8 cellular contexts compared by ENCODE assay signal in the genomic region with DNA sequence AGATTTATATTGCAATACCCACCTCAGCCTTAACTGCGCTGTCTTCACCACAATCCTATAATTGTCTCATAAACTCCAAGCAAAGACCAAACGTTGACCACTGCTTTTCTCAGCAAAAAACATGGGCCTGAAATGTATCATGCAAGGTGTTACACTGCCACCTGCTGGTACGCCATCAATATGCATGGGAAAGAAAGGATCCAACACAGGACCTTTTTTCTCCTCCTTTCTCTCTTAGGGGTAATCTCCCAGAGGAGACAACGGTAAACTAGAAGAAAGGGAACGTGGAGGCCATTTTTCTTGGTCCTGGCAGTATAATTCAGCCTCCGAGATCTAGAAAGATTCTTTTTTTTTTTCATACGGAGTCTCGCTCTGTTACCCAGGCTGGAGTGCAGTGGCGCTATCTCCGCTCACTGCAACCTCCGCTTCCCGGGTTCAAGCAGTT.
DNase-seq lines count a peak whose midpoint lies in the region; FAIRE-seq and TF ChIP-seq lines count a peak whose summit lies in the region.

No MANE protein-coding gene starts in this region.

- TF ChIP-seq RAD21 in SK-N-SH (IDR thresholded peaks at IDR 0.05; ENCODE audit: low read length) = peak; percentile 89

- H3K9me3 Mint-ChIP-seq in H9 = no peaks in the 10 kb centered on the region
- no peaks in the 10 kb centered on the region for H3K9me3 Mint-ChIP-seq in glutamatergic neuron (ENCODE audit: unreplicated experiment)

- H4K20me1 ChIP-seq in H9 (ENCODE audit: control insufficient read depth, insufficient read depth, insufficient read length) = no peaks in the 10 kb centered on the region
- H4K20me1 ChIP-seq in SK-N-SH (ENCODE audit: insufficient read depth) = no peaks in the 10 kb centered on the region

- H3K27me3 ChIP-seq in H9 (ENCODE audit: insufficient read depth, low read length) (no peaks in the 10 kb centered on the region), SK-N-SH (ENCODE audit: insufficient read depth) (peaks cover 42% of the 10 kb centered on the region; the same call in 1 of the 2 replicates)

- no peak overlapping the region for H2BK15ac ChIP-seq in H9 (ENCODE audit: low read depth, low read length)

- no peak overlapping the region for H2BK12ac ChIP-seq in H9 (ENCODE audit: insufficient read length, low read depth, low read length)

- no peaks in the 10 kb centered on the region for H3K9me2 ChIP-seq in SK-N-SH

- H4K91ac ChIP-seq in H9 (ENCODE audit: insufficient read length, low read depth, low read length) = no peak overlapping the region

- H3K4ac ChIP-seq in H9 (ENCODE audit: low read depth, low read length) = no peak overlapping the region

- H2BK20ac ChIP-seq in H9 (ENCODE audit: low read depth, low read length, poor library complexity, severe bottlenecking) = no peak overlapping the region

- no peak overlapping the region for H3T11ph ChIP-seq in H9 (ENCODE audit: low read length)

- TF ChIP-seq CTCF in H9 (conservative IDR thresholded peaks at IDR 0.05) = peak; percentile 98
- TF ChIP-seq CTCF in NB4 (IDR thresholded peaks at IDR 0.05; ENCODE audit: low read depth, low read length) = peak; percentile 83
- peak; percentile 96 for TF ChIP-seq CTCF in SK-N-SH (IDR thresholded peaks at IDR 0.05)
- TF ChIP-seq CTCF in glutamatergic neuron (IDR thresholded peaks at IDR 0.05; ENCODE audit: partially characterized antibody, unreplicated experiment) = peak; percentile 96

- H3K36me3 Mint-ChIP-seq in H9 (ENCODE audit: insufficient read depth in 1 of 3, low read depth in 3 of 3) (no peaks in the 10 kb centered on the region), glutamatergic neuron (ENCODE audit: unreplicated experiment) (no peaks in the 10 kb centered on the region)

- no peak overlapping the region for H4K8ac ChIP-seq in H9 (replicated peaks; ENCODE audit: insufficient read length, low read depth, low read length)

- H3K27me3 Mint-ChIP-seq in H9 (ENCODE audit: low read depth) (no peaks in the 10 kb centered on the region), glutamatergic neuron (ENCODE audit: unreplicated experiment) (no peaks in the 10 kb centered on the region)

- H3K9ac ChIP-seq in H9 (ENCODE audit: extremely low read depth, insufficient read length, low read length) (no peak overlapping the region), SK-N-SH (no peak overlapping the region)

- H3K79me1 ChIP-seq in H9 (ENCODE audit: insufficient read depth, low read depth, low read length, poor library complexity, severe bottlenecking) = no peaks in the 10 kb centered on the region

- H2BK5ac ChIP-seq in H9 (ENCODE audit: insufficient read length, low read length) = no peak overlapping the region

- H3K4me1 Mint-ChIP-seq in H9 (peaks cover 0 to 5% of the 10 kb centered on the region in 2 experiments; a peak in 2 of 4 replicates), glutamatergic neuron (ENCODE audit: low read depth, unreplicated experiment) (peaks cover 12% of the 10 kb centered on the region)

- H3K4me3 ChIP-seq in NB4 (ENCODE audit: low read depth, low read length) (no peak overlapping the region), SK-N-SH (ENCODE audit: low read depth in 2 of 2, low read length in 1 of 2) (peak overlapping the region in 1 of 2 experiments; percentile 32; a peak in 1 of 4 replicates)

- H2BK120ac ChIP-seq in H9 (ENCODE audit: low read depth, low read length, poor library complexity, severe bottlenecking) = no peak overlapping the region

- no peaks in the 10 kb centered on the region for H3K79me2 ChIP-seq in H9 (ENCODE audit: insufficient read depth, low read length)
- H3K79me2 ChIP-seq in SK-N-SH (ENCODE audit: insufficient read depth) = no peaks in the 10 kb centered on the region

- DNase-seq in G401 (ENCODE audit: low spot score) (peak; percentile 90), H9 (peak; percentile 81), NB4 (ENCODE audit: low read depth) (peak; percentile 81), SK-N-SH (peak; percentile 62), glutamatergic neuron (peak; percentile 89), posterior cingulate gyrus (peak in 9 of 10 donors; percentile 32 to 87 (median 75)), urothelium cell line (ENCODE audit: low spot score) (peak; percentile 81)
- peak; percentile 78 for DNase-seq in activated naive CD4-positive, alpha-beta T cell treated with anti-CD3 and anti-CD28 coated beads, Interleukin-2, amount 50 U/mL, for 16 hours

- H3K4me3 Mint-ChIP-seq in H9 (no peak overlapping the region), glutamatergic neuron (ENCODE audit: unreplicated experiment) (no peak overlapping the region)

- in situ Hi-C loops in G401 (cut with HindIII; ENCODE audit: low sequenced_read_pairs) = no loop called here

- no peak overlapping the region for H2AK5ac ChIP-seq in H9 (ENCODE audit: insufficient read length, low read length)

- TF ChIP-seq EP300 in SK-N-SH (IDR thresholded peaks at IDR 0.05; ENCODE audit: borderline replicate concordance in 1 of 2, low read depth in 1 of 2, low read length in 1 of 2) = no peak

- H3K27ac Mint-ChIP-seq in H9 (no peak overlapping the region), glutamatergic neuron (ENCODE audit: unreplicated experiment) (no peak overlapping the region)

- H3K36me3 ChIP-seq in SK-N-SH (replicated peaks in 1 of 2; ENCODE audit: control insufficient read depth in 1 of 2, insufficient read depth in 2 of 2, low read length in 1 of 2) = no peaks in the 10 kb centered on the region

- POLR2A ChIA-PET in SK-N-SH (lab: Yijun Ruan, JAX) = no interaction called here

- no peaks in the 10 kb centered on the region for H3K23me2 ChIP-seq in H9 (ENCODE audit: insufficient read length, low read depth, low read length, poor library complexity, severe bottlenecking)

- no peak overlapping the region for H3K23ac ChIP-seq in H9 (ENCODE audit: insufficient read length, low read depth, low read length)

- H3F3A ChIP-seq in SK-N-SH (replicated peaks; ENCODE audit: insufficient read depth) = peaks cover 5% of the 10 kb centered on the region

- no peak overlapping the region for H3K56ac ChIP-seq in H9 (ENCODE audit: insufficient read length, low read depth, low read length)

- no peak overlapping the region for H4K5ac ChIP-seq in H9 (ENCODE audit: insufficient read length, low read depth, low read length)

- H3K27ac ChIP-seq in H9 (ENCODE audit: insufficient read length, low read depth, low read length) (no peak overlapping the region), SK-N-SH (ENCODE audit: low read depth in 2 of 2, low read length in 1 of 2) (no peak overlapping the region)

- H3K18ac ChIP-seq in H9 (ENCODE audit: insufficient read length, low read depth, low read length) = no peak overlapping the region

- TF ChIP-seq POLR2A in NB4 (IDR thresholded peaks at IDR 0.05; ENCODE audit: extremely low read depth, insufficient read length) = no peak

- CTCF ChIA-PET in SK-N-SH (lab: Yijun Ruan, JAX) = interaction anchor here (0.6 to 5.7 kb wide), 31 partner anchors 9 to 990 kb away, joined by 3 to 43 read pairs (median 3); no protein-coding TSS in a partner anchor

- H2AFZ ChIP-seq in H9 (ENCODE audit: low read length) (no peak overlapping the region), SK-N-SH (ENCODE audit: low read depth) (no peak overlapping the region)

- WGBS in H9 (ENCODE audit: extremely low coverage, insufficient read length, low lambda C conversion rate) = no CpG with 5 or more reads among the region's 12 CpGs
- WGBS in SK-N-SH (ENCODE audit: low lambda C conversion rate) = 39% methylated on average over 12 of the region's 12 CpGs

- intact Hi-C loops in posterior cingulate gyrus (cut with DNase I) = loop anchor here (1.0 to 10.0 kb wide), 3 partner anchors 132 to 937 kb away; a partner anchor contains a TSS

- H3K4me2 ChIP-seq in H9 (ENCODE audit: insufficient read depth, insufficient read length, low read length) = no peak overlapping the region
- no peak overlapping the region for H3K4me2 ChIP-seq in SK-N-SH

- H3K14ac ChIP-seq in H9 (ENCODE audit: insufficient read depth, low read length) = no peak overlapping the region

- H3K4me1 ChIP-seq in H9 (ENCODE audit: insufficient read depth, low read length) = no peaks in the 10 kb centered on the region
- no peaks in the 10 kb centered on the region for H3K4me1 ChIP-seq in SK-N-SH (ENCODE audit: control insufficient read depth in 1 of 2, insufficient read depth in 2 of 2, low read depth in 1 of 2, low read length in 1 of 2)

- H3K9me3 ChIP-seq in H9 (ENCODE audit: control insufficient read depth, low read depth, low read length) (no peaks in the 10 kb centered on the region), SK-N-SH (no peaks in the 10 kb centered on the region)

- peak; percentile 80 for FAIRE-seq in urothelium cell line (lab: Jason Lieb, UNC)

TF ChIP-seq in SK-N-SH, 30 proteins besides CTCF, POLR2A, EP300 and RAD21:
- TF ChIP-seq FOXJ3 (CRISPR knock-in tag; IDR thresholded peaks at IDR 0.05) = no peak
- no peak for TF ChIP-seq JUND (IDR thresholded peaks at IDR 0.05)
- no peak for TF ChIP-seq RXRA (IDR thresholded peaks at IDR 0.05; ENCODE audit: borderline replicate concordance, low read depth)
- TF ChIP-seq RCOR1 (IDR thresholded peaks at IDR 0.05; ENCODE audit: low read length) = no peak
- TF ChIP-seq SIN3A (IDR thresholded peaks at IDR 0.05; ENCODE audit: borderline replicate concordance, low read depth, low read length) = no peak
- peak; percentile 81 for TF ChIP-seq SMC3 (IDR thresholded peaks at IDR 0.05; ENCODE audit: low read depth, low read length)
- TF ChIP-seq, protein P1, sequence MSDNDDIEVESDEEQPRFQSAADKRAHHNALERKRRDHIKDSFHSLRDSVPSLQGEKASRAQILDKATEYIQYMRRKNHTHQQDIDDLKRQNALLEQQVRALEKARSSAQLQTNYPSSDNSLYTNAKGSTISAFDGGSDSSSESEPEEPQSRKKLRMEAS (IDR thresholded peaks at IDR 0.05; ENCODE audit: low read depth) = no peak
- TF ChIP-seq CHD2 (IDR thresholded peaks at IDR 0.05; ENCODE audit: low read length, partially characterized antibody) = peak; percentile 15
- TF ChIP-seq, protein P2, sequence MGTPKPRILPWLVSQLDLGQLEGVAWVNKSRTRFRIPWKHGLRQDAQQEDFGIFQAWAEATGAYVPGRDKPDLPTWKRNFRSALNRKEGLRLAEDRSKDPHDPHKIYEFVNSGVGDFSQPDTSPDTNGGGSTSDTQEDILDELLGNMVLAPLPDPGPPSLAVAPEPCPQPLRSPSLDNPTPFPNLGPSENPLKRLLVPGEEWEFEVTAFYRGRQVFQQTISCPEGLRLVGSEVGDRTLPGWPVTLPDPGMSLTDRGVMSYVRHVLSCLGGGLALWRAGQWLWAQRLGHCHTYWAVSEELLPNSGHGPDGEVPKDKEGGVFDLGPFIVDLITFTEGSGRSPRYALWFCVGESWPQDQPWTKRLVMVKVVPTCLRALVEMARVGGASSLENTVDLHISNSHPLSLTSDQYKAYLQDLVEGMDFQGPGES (IDR thresholded peaks at IDR 0.05; ENCODE audit: low read depth, low read length) = no peak
- no peak for TF ChIP-seq POLR2AphosphoS5 (IDR thresholded peaks at IDR 0.05; ENCODE audit: low read depth, low read length)
- no peak for TF ChIP-seq YY1 (IDR thresholded peaks at IDR 0.05; ENCODE audit: low read depth)
